1 cellular context compared by ENCODE assay signal in the genomic region with DNA sequence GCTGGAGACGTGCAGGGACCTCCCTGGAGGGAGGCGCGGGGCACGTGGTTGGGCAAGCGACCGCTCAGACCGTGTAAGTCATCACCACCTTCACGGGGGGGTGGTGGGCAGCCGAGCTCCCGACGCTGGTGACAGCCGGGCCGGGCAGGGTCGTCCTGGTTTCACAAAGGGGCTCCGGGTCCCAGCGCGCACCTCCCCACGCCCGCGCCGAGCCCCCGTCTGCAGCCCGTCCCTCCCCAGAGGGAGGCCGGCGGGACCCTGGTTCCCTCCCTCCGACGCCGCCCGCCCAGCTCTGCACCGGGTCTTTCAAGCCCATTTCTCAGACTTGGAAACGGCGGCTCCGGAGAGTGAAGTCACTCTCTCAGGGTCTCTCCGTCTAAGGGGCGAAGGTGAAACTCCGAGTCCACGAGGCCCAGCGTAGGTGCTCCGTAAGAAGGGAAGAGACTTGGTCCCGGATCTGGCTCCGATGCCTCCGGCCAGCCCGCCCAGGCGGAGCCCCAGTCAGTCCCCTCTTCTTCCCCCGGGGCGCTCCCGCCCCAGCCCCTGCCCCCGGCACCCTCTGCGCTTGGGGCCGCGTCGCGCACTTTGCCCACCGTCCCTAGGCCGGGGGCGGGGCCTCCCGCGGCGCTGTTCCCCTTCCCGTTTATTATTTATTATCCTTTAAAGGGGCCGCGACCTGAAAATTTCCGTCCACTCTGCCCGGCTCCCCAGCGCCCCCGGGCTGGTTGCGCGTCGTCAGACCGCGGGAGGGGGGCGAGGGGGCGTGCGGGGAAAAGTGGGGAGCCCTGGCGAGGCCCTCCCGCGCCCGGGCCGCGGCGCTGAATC.
TF ChIP-seq lines count a peak whose summit lies in the region.

No MANE protein-coding gene starts in this region.

TF ChIP-seq in HepG2, 621 proteins besides CTCF, POLR2A, EP300 and RAD21 (continued from another document and continues in another):
- TF ChIP-seq ZXDC (CRISPR knock-in tag; IDR thresholded peaks at IDR 0.05) (0 out of 2 replicates have a peak, but pooled peaks have one; percentile 22), ZNF629 (CRISPR knock-in tag; conservative IDR thresholded peaks at IDR 0.05) (peak; percentile 100), PCBP2 (optimal IDR thresholded peaks at IDR 0.05; ENCODE audit: low read depth, low read length, poor library complexity, severe bottlenecking) (no peak), ZGPAT (CRISPR knock-in tag; IDR thresholded peaks at IDR 0.05) (peak; percentile 83), STAG1 (CRISPR knock-in tag; IDR thresholded peaks at IDR 0.05) (no peak), ZNF33A (CRISPR knock-in tag; IDR thresholded peaks at IDR 0.05; ENCODE audit: borderline replicate concordance) (no peak), ZNF83 (CRISPR knock-in tag; IDR thresholded peaks at IDR 0.05; ENCODE audit: borderline replicate concordance) (no peak), TAF1 (CRISPR knock-in tag; IDR thresholded peaks at IDR 0.05) (peak; percentile 23), NR2F2 (IDR thresholded peaks at IDR 0.05; ENCODE audit: borderline replicate concordance, low read depth) (no peak), ZNF546 (CRISPR knock-in tag; conservative IDR thresholded peaks at IDR 0.05) (0 out of 2 replicates have a peak, but pooled peaks have one; percentile 31), ZHX1 (CRISPR knock-in tag; IDR thresholded peaks at IDR 0.05; ENCODE audit: low read depth) (no peak), NR2F1 (CRISPR knock-in tag; IDR thresholded peaks at IDR 0.05) (peak in 1 of 2 experiments; percentile 29; a peak in 1 of 4 replicates), ASH2L (IDR thresholded peaks at IDR 0.05; ENCODE audit: insufficient read length, low read depth, low read length) (peak; percentile 75), ZNF589 (CRISPR knock-in tag; conservative IDR thresholded peaks at IDR 0.05) (0 out of 2 replicates have a peak, but pooled peaks have one; percentile 24), MXD4 (CRISPR knock-in tag; IDR thresholded peaks at IDR 0.05) (peak; percentile 91), ZSCAN20 (CRISPR knock-in tag; IDR thresholded peaks at IDR 0.05; ENCODE audit: borderline replicate concordance) (no peak), CEBPG (CRISPR knock-in tag; IDR thresholded peaks at IDR 0.05) (peak; percentile 31; the same call in 1 of the 2 replicates), NAIF1 (CRISPR knock-in tag; IDR thresholded peaks at IDR 0.05; ENCODE audit: borderline replicate concordance) (peak; percentile 7; the same call in 1 of the 2 replicates), ZNF432 (CRISPR knock-in tag; IDR thresholded peaks at IDR 0.05; ENCODE audit: borderline replicate concordance) (no peak), KMT2B (CRISPR knock-in tag; IDR thresholded peaks at IDR 0.05) (0 out of 2 replicates have a peak, but pooled peaks have one; percentile 48), YEATS2 (CRISPR knock-in tag; IDR thresholded peaks at IDR 0.05; ENCODE audit: borderline replicate concordance) (no peak; the same call in 1 of the 2 replicates), IKZF4 (CRISPR knock-in tag; IDR thresholded peaks at IDR 0.05; ENCODE audit: borderline replicate concordance, low read depth, not compliant biosample characterization) (no peak), SETDB1 (CRISPR knock-in tag; IDR thresholded peaks at IDR 0.05; ENCODE audit: borderline replicate concordance) (no peak), ARID4A (CRISPR knock-in tag; IDR thresholded peaks at IDR 0.05; ENCODE audit: borderline replicate concordance) (peak; percentile 50; the same call in 1 of the 2 replicates), MED8 (CRISPR knock-in tag; IDR thresholded peaks at IDR 0.05; ENCODE audit: insufficient replicate concordance) (no peak), ESRRA (CRISPR knock-in tag; IDR thresholded peaks at IDR 0.05; ENCODE audit: low read depth) (0 out of 2 replicates have a peak, but pooled peaks have one; percentile 3), RXRA (CRISPR knock-in tag; IDR thresholded peaks at IDR 0.05) (peak; percentile 45; the same call in 1 of the 2 replicates), MYNN (CRISPR knock-in tag; IDR thresholded peaks at IDR 0.05; ENCODE audit: low read depth) (no peak), ZNF501 (CRISPR knock-in tag; IDR thresholded peaks at IDR 0.05) (0 out of 2 replicates have a peak, but pooled peaks have one; percentile 43), ZNF562 (CRISPR knock-in tag; IDR thresholded peaks at IDR 0.05; ENCODE audit: borderline replicate concordance) (no peak), MED1 (CRISPR knock-in tag; IDR thresholded peaks at IDR 0.05) (no peak; the same call in 1 of the 2 replicates), MXD3 (CRISPR knock-in tag; IDR thresholded peaks at IDR 0.05) (peak; percentile 96), ZNF619 (CRISPR knock-in tag; IDR thresholded peaks at IDR 0.05) (no peak)
- TF ChIP-seq, protein P1, sequence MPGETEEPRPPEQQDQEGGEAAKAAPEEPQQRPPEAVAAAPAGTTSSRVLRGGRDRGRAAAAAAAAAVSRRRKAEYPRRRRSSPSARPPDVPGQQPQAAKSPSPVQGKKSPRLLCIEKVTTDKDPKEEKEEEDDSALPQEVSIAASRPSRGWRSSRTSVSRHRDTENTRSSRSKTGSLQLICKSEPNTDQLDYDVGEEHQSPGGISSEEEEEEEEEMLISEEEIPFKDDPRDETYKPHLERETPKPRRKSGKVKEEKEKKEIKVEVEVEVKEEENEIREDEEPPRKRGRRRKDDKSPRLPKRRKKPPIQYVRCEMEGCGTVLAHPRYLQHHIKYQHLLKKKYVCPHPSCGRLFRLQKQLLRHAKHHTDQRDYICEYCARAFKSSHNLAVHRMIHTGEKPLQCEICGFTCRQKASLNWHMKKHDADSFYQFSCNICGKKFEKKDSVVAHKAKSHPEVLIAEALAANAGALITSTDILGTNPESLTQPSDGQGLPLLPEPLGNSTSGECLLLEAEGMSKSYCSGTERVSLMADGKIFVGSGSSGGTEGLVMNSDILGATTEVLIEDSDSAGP (CRISPR knock-in tag; IDR thresholded peaks at IDR 0.05; ENCODE audit: borderline replicate concordance), result peak; percentile 99
- TF ChIP-seq, protein P2, sequence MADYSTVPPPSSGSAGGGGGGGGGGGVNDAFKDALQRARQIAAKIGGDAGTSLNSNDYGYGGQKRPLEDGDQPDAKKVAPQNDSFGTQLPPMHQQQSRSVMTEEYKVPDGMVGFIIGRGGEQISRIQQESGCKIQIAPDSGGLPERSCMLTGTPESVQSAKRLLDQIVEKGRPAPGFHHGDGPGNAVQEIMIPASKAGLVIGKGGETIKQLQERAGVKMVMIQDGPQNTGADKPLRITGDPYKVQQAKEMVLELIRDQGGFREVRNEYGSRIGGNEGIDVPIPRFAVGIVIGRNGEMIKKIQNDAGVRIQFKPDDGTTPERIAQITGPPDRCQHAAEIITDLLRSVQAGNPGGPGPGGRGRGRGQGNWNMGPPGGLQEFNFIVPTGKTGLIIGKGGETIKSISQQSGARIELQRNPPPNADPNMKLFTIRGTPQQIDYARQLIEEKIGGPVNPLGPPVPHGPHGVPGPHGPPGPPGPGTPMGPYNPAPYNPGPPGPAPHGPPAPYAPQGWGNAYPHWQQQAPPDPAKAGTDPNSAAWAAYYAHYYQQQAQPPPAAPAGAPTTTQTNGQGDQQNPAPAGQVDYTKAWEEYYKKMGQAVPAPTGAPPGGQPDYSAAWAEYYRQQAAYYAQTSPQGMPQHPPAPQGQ (CRISPR knock-in tag; IDR thresholded peaks at IDR 0.05; ENCODE audit: borderline replicate concordance), result no peak
- TF ChIP-seq, protein P3, sequence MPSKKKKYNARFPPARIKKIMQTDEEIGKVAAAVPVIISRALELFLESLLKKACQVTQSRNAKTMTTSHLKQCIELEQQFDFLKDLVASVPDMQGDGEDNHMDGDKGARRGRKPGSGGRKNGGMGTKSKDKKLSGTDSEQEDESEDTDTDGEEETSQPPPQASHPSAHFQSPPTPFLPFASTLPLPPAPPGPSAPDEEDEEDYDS (CRISPR knock-in tag; IDR thresholded peaks at IDR 0.05), result peak; percentile 37; the same call in 1 of the 2 replicates
- TF ChIP-seq, protein P4, sequence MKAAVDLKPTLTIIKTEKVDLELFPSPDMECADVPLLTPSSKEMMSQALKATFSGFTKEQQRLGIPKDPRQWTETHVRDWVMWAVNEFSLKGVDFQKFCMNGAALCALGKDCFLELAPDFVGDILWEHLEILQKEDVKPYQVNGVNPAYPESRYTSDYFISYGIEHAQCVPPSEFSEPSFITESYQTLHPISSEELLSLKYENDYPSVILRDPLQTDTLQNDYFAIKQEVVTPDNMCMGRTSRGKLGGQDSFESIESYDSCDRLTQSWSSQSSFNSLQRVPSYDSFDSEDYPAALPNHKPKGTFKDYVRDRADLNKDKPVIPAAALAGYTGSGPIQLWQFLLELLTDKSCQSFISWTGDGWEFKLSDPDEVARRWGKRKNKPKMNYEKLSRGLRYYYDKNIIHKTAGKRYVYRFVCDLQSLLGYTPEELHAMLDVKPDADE (CRISPR knock-in tag; IDR thresholded peaks at IDR 0.05), result no peak
